Comparison of ENCODE assay signal across 1 cellular context in the genomic region with DNA sequence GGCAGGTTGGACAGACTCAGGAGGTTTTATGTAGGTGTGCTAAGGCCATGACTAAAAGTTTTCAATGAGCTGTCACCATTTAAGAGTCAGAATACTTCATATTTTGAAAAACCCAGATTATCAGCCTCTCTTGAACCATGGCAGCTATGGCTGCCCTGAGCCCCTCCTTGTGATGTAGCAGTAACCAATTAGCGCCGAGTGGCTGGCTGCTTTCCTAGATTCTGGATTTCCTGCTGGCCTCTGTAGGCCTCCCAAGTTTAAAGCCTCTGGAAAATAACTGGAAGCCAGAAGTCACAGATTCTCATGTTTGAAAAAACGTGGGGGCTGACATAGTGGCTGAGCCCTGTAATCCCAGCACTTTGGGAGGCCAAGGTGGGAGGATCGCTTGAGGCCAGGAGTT.
TF ChIP-seq lines count a peak whose summit lies in the region.

No MANE protein-coding gene starts in this region.

TF ChIP-seq in HepG2, 621 proteins besides CTCF, POLR2A, EP300 and RAD21 (continued from another document):
- TF ChIP-seq, protein P1, sequence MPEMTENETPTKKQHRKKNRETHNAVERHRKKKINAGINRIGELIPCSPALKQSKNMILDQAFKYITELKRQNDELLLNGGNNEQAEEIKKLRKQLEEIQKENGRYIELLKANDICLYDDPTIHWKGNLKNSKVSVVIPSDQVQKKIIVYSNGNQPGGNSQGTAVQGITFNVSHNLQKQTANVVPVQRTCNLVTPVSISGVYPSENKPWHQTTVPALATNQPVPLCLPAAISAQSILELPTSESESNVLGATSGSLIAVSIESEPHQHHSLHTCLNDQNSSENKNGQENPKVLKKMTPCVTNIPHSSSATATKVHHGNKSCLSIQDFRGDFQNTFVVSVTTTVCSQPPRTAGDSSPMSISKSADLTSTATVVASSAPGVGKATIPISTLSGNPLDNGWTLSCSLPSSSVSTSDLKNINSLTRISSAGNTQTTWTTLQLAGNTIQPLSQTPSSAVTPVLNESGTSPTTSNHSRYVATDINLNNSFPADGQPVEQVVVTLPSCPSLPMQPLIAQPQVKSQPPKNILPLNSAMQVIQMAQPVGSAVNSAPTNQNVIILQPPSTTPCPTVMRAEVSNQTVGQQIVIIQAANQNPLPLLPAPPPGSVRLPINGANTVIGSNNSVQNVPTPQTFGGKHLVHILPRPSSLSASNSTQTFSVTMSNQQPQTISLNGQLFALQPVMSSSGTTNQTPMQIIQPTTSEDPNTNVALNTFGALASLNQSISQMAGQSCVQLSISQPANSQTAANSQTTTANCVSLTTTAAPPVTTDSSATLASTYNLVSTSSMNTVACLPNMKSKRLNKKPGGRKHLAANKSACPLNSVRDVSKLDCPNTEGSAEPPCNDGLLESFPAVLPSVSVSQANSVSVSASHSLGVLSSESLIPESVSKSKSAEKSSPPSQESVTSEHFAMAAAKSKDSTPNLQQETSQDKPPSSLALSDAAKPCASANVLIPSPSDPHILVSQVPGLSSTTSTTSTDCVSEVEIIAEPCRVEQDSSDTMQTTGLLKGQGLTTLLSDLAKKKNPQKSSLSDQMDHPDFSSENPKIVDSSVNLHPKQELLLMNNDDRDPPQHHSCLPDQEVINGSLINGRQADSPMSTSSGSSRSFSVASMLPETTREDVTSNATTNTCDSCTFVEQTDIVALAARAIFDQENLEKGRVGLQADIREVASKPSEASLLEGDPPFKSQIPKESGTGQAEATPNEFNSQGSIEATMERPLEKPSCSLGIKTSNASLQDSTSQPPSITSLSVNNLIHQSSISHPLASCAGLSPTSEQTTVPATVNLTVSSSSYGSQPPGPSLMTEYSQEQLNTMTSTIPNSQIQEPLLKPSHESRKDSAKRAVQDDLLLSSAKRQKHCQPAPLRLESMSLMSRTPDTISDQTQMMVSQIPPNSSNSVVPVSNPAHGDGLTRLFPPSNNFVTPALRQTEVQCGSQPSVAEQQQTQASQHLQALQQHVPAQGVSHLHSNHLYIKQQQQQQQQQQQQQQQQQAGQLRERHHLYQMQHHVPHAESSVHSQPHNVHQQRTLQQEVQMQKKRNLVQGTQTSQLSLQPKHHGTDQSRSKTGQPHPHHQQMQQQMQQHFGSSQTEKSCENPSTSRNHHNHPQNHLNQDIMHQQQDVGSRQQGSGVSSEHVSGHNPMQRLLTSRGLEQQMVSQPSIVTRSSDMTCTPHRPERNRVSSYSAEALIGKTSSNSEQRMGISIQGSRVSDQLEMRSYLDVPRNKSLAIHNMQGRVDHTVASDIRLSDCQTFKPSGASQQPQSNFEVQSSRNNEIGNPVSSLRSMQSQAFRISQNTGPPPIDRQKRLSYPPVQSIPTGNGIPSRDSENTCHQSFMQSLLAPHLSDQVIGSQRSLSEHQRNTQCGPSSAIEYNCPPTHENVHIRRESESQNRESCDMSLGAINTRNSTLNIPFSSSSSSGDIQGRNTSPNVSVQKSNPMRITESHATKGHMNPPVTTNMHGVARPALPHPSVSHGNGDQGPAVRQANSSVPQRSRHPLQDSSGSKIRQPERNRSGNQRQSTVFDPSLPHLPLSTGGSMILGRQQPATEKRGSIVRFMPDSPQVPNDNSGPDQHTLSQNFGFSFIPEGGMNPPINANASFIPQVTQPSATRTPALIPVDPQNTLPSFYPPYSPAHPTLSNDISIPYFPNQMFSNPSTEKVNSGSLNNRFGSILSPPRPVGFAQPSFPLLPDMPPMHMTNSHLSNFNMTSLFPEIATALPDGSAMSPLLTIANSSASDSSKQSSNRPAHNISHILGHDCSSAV (CRISPR knock-in tag; IDR thresholded peaks at IDR 0.05; ENCODE audit: borderline replicate concordance): no peak
